Comparison of ENCODE assay signal across 19 cellular contexts in genomic region chr12:111454311-111454710, GRCh38. TPM values are rescaled to one million over a fixed set of nuclear protein-coding genes. Genes with fewer than 3 reads are reported as not detected.
A peak's percentile ranks its signal among the peaks of the same experiment; 100 is the strongest.
DNase-seq lines count a peak whose midpoint lies in the region; ATAC-seq and TF ChIP-seq lines count a peak whose summit lies in the region.
"Had no signal": no experiment of that assay in that cellular context is flagged by ENCODE, and none has a peak within 500 bp of the region (broad histone marks: within the 10 kb centered on the region; RNA-seq: fewer than 3 reads in every experiment).

No MANE protein-coding gene starts in this region.

- no peaks in the 10 kb centered on the region for H3K9me3 ChIP-seq in CD8-positive, alpha-beta T cell (ENCODE audit: low read length)
- no peaks in the 10 kb centered on the region for H3K9me3 ChIP-seq in psoas muscle
- H3K9me3 ChIP-seq: BE2C, body of pancreas, gastrocnemius medialis, mucosa of descending colon, upper lobe of left lung had no signal

- peaks cover 15% of the 10 kb centered on the region for H3K4me1 ChIP-seq in ACC112 (ENCODE audit: control insufficient read depth, insufficient read depth, low read length, unreplicated experiment)
- no peaks in the 10 kb centered on the region for H3K4me1 ChIP-seq in CD8-positive, alpha-beta T cell (ENCODE audit: insufficient read depth, low read length)
- H3K4me1 ChIP-seq in psoas muscle = peaks cover 14% of the 10 kb centered on the region

- ATAC-seq in CD8-positive, alpha-beta T cell = no peak
- no peak for ATAC-seq in psoas muscle
- no peak for ATAC-seq in HG03354 (IDR thresholded peaks at IDR 0.05; ENCODE audit: poor library complexity, severe bottlenecking, unreplicated experiment)
- ATAC-seq in HG03432 (IDR thresholded peaks at IDR 0.05; ENCODE audit: unreplicated experiment) = no peak
- ATAC-seq: activated naive CD4-positive, alpha-beta T cell treated with anti-CD3 and anti-CD28 coated beads, Interleukin-2, amount 50 U/mL, for 72 hours; body of pancreas; gastrocnemius medialis; mucosa of descending colon had no signal

- H3K27me3 Mint-ChIP-seq in CD8-positive, alpha-beta T cell (ENCODE audit: low read depth) = no peaks in the 10 kb centered on the region
- H3K27me3 Mint-ChIP-seq in nephron progenitor cell (ENCODE audit: low read depth, poor library complexity) = no peaks in the 10 kb centered on the region

- H3K79me2 ChIP-seq in ACC112 (ENCODE audit: control insufficient read depth, insufficient read depth, low read length, unreplicated experiment) = peaks cover 3% of the 10 kb centered on the region

- no peaks in the 10 kb centered on the region for H3K9me3 Mint-ChIP-seq in CD8-positive, alpha-beta T cell
- no peaks in the 10 kb centered on the region for H3K9me3 Mint-ChIP-seq in nephron progenitor cell
- H3K9me3 Mint-ChIP-seq: activated naive CD4-positive, alpha-beta T cell treated with anti-CD3 and anti-CD28 coated beads, Interleukin-2, amount 50 U/mL, for 72 hours; activated T-cell treated with anti-CD3 and anti-CD28 coated beads, Interleukin-2, amount 50 U/mL, for 72 hours had no signal

- POLR2A ChIA-PET in CD8-positive, alpha-beta T cell (lab: Charles Lee) = interaction anchor here (0.9 kb wide), 1 partner anchor 9 kb away, joined by 3 read pairs; no protein-coding TSS in a partner anchor

- H3K4me3 ChIP-seq in ACC112 (ENCODE audit: low read depth, low read length) = no peak overlapping the region
- no peak overlapping the region for H3K4me3 ChIP-seq in CD8-positive, alpha-beta T cell (ENCODE audit: low read depth, low read length)
- H3K4me3 ChIP-seq in coronary artery = no peak overlapping the region
- H3K4me3 ChIP-seq in psoas muscle = no peak overlapping the region
- H3K4me3 ChIP-seq: body of pancreas, gastrocnemius medialis, mucosa of descending colon, upper lobe of left lung had no signal

- peaks cover 8% of the 10 kb centered on the region; the same call in 1 of the 2 replicates for H3K36me3 ChIP-seq in ACC112 (ENCODE audit: insufficient read depth, low read length)
- H3K36me3 ChIP-seq in CD8-positive, alpha-beta T cell (ENCODE audit: insufficient read depth, low read length) = peaks cover 26% of the 10 kb centered on the region
- peaks cover 5 to 69% of the 10 kb centered on the region in 2 donors for H3K36me3 ChIP-seq in psoas muscle (ENCODE audit: insufficient read depth in 1 of 2, low read depth in 1 of 2)

- no peaks in the 10 kb centered on the region for H3K27me3 ChIP-seq in ACC112 (ENCODE audit: insufficient read depth, low read length)
- H3K27me3 ChIP-seq in CD8-positive, alpha-beta T cell (ENCODE audit: insufficient read depth, low read length) = no peaks in the 10 kb centered on the region
- H3K27me3 ChIP-seq in psoas muscle (ENCODE audit: insufficient read depth in 3 of 3, low read length in 2 of 3) = no peaks in the 10 kb centered on the region
- H3K27me3 ChIP-seq: BE2C, body of pancreas, gastrocnemius medialis, upper lobe of left lung had no signal

- peaks cover 67% of the 10 kb centered on the region for H3K36me3 Mint-ChIP-seq in CD8-positive, alpha-beta T cell
- peaks cover 55% of the 10 kb centered on the region for H3K36me3 Mint-ChIP-seq in nephron progenitor cell (ENCODE audit: low read depth)

- intact Hi-C loops in CD8-positive, alpha-beta T cell (cut with DNase I, micrococcal nuclease) = loop anchor here in 1 of 2 experiments (5.0 kb wide), 1 partner anchor 122 kb away; no protein-coding TSS in a partner anchor
- intact Hi-C loops in psoas muscle (cut with DNase I) = no loop called here

- no peak for TF ChIP-seq CTCF in CD8-positive, alpha-beta T cell (IDR thresholded peaks at IDR 0.05)
- TF ChIP-seq CTCF in coronary artery (IDR thresholded peaks at IDR 0.05) (no peak), nephron progenitor cell (IDR thresholded peaks at IDR 0.05) (no peak), psoas muscle (IDR thresholded peaks at IDR 0.05) (no peak)

- WGBS in psoas muscle, 3 donors = 77 to 84% (median 83%) methylated on average over 4 of the region's 4 CpGs

- CTCF ChIA-PET in CD8-positive, alpha-beta T cell (lab: Charles Lee) = interaction anchor here (1.0 to 28.0 kb wide), 3 partner anchors 51 to 221 kb away, joined by 3 to 1191 read pairs (median 3); partner anchors contain the start of gene SH2B3

- H3K27ac ChIP-seq in ACC112 (ENCODE audit: low read depth, low read length) (peak overlapping the region; percentile 72; the same call in 1 of the 2 replicates), coronary artery (no peak overlapping the region), psoas muscle (no peak overlapping the region)
- no peak overlapping the region for H3K27ac ChIP-seq in CD8-positive, alpha-beta T cell (ENCODE audit: low read depth, low read length)
- H3K27ac ChIP-seq: body of pancreas, gastrocnemius medialis had no signal

- no peak overlapping the region for H2AFZ ChIP-seq in ACC112 (ENCODE audit: low read length, unreplicated experiment)

- DNase-seq in CD8-positive, alpha-beta T cell = no peak
- peak; percentile 21 for DNase-seq in coronary artery (ENCODE audit: low spot score)
- DNase-seq in nephron progenitor cell = no peak
- DNase-seq in psoas muscle = no peak
- DNase-seq in GF-D8 (lab: John Stamatoyannopoulos, UW) = no peak
- DNase-seq: activated CD4-positive, alpha-beta T cell treated with anti-CD3 and anti-CD28 coated beads, Interleukin-2, amount 50 U/mL, for 4 hours; activated T-cell treated with anti-CD3 and anti-CD28 coated beads, Interleukin-2, amount 50 U/mL, for 72 hours; BE2C; gastrocnemius medialis; mucosa of descending colon; NCI-H1105 treated with DMSO at 0.1 percent for 48 hours; NCI-H526 treated with DMSO at 0.1 percent for 48 hours; T-helper 1 cell; upper lobe of left lung had no signal

- H3K4me3 Mint-ChIP-seq in CD8-positive, alpha-beta T cell = no peak overlapping the region
- no peak overlapping the region for H3K4me3 Mint-ChIP-seq in nephron progenitor cell
- H3K4me3 Mint-ChIP-seq: activated T-cell treated with anti-CD3 and anti-CD28 coated beads, Interleukin-2, amount 50 U/mL, for 72 hours had no signal

- H3K4me1 Mint-ChIP-seq in CD8-positive, alpha-beta T cell (ENCODE audit: low read depth) = peaks cover 16% of the 10 kb centered on the region
- H3K4me1 Mint-ChIP-seq in nephron progenitor cell = peaks cover 18% of the 10 kb centered on the region

- peak overlapping the region; percentile 22 for H3K27ac Mint-ChIP-seq in CD8-positive, alpha-beta T cell
- peak overlapping the region; percentile 86 for H3K27ac Mint-ChIP-seq in nephron progenitor cell

RNA-seq across cellular contexts. Expression of gene SH2B3, which starts 48.6 kb away (rescaled TPM):
- 10 to 100 TPM; 48.7 to 48.8 TPM for total RNA-seq in CD8-positive, alpha-beta T cell
- total RNA-seq in psoas muscle = 10 to 100 TPM; 10.5 to 25.0 (median 13.2) TPM
- 10 to 100 TPM in 1 of 3 donors, 1 to 10 TPM in 2; 4.4 to 22.0 (median 6.4) TPM for polyA plus RNA-seq in psoas muscle
